9 cellular contexts compared by ENCODE assay signal in the genomic region with DNA sequence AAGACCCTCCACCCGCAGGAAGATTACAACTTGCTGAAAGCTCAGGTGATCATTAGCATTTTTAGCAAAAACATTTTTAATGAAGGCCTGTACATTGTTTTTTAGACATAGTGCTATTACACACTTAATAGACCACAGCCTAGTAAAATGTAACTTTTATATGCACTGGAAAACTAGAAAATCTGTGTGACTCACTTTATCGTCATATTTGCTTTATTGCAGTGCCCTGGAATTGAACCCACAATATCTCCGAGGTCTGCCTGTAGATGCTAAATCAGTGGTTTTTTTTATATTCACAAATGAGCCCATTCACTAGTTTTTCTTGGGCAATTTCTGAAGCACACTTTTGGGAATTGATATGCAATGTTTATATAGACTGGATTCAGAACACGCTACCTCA.
"Had no signal": no experiment of that assay in that cellular context is flagged by ENCODE, and none has a peak within 500 bp of the region (broad histone marks: within the 10 kb centered on the region; RNA-seq: fewer than 3 reads in every experiment).

No MANE protein-coding gene starts in this region.

- H3K36me3 ChIP-seq: HAP-1 had no signal

- H3K4me2 ChIP-seq: GM23338 had no signal

- H3K4me1 ChIP-seq: HAP-1 had no signal

- H2AFZ ChIP-seq: GM23248, GM23338 had no signal

- H3K9me3 ChIP-seq: HAP-1 had no signal

- H3K9ac ChIP-seq: GM23248 had no signal

- H3K4me3 ChIP-seq: GM23248, GM23338, HAP-1 had no signal

- DNase-seq: GM23248, GOT3, H7, H9, HCEC 1CT, HFFc6 had no signal

- ATAC-seq: GM23338, HCT116 had no signal

- H3K27ac ChIP-seq: GM23248 had no signal
